24 cellular contexts compared by ENCODE assay signal in the genomic region with DNA sequence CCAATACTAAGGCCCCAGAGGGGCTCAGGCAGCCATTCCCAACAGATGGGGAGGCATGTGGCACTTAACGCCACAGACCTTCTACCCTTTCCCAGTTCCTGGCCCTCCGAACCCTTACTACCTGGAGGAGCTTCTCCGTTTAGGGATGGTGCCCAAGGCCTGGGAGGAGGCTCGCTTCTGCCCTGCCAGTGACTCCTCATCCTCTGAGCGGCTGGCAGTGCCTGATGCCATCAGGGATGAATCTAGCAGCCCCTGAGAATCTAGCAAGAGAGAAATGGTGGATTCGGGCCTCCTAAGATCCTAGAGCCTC. TPM values are rescaled to one million over a fixed set of nuclear protein-coding genes. Genes with fewer than 3 reads are reported as not detected.
DNase-seq lines count a peak whose midpoint lies in the region; ATAC-seq, FAIRE-seq and TF ChIP-seq lines count a peak whose summit lies in the region.
"Had no signal": no experiment of that assay in that cellular context is flagged by ENCODE, and none has a peak within 500 bp of the region (broad histone marks: within the 10 kb centered on the region; RNA-seq: fewer than 3 reads in every experiment).

No MANE protein-coding gene starts in this region.

- CTCF ChIA-PET in CD8-positive, alpha-beta T cell (lab: Charles Lee): interaction anchor here (1.5 to 6.3 kb wide), 2 partner anchors 12 to 15 kb away, joined by 7 to 41 read pairs; no protein-coding TSS in a partner anchor

- no peaks in the 10 kb centered on the region for H3K9me3 ChIP-seq in CD8-positive, alpha-beta T cell (ENCODE audit: low read length)
- H3K9me3 ChIP-seq in astrocyte (ENCODE audit: insufficient read depth, low read depth, low read length): no peaks in the 10 kb centered on the region
- H3K9me3 ChIP-seq: adrenal gland, esophagus squamous epithelium, SJSA1 had no signal

- intact Hi-C loops in CD8-positive, alpha-beta T cell (cut with DNase I, micrococcal nuclease): loop anchor here in 1 of 2 experiments (5.0 kb wide), 1 partner anchor 176 kb away; the partner anchor contains the start of gene TMBIM6
- intact Hi-C loops in natural killer cell (cut with micrococcal nuclease): no loop called here

- no peak overlapping the region for H2AFZ ChIP-seq in astrocyte (ENCODE audit: low read depth, low read length)

- peaks cover 54% of the 10 kb centered on the region for H3K4me1 Mint-ChIP-seq in activated T-cell treated with anti-CD3 and anti-CD28 coated beads, Interleukin-2, amount 50 U/mL, for 24 hours (ENCODE audit: low read depth)
- peaks cover 55% of the 10 kb centered on the region for H3K4me1 Mint-ChIP-seq in CD8-positive, alpha-beta T cell (ENCODE audit: low read depth)
- H3K4me1 Mint-ChIP-seq in astrocyte (ENCODE audit: low read depth, unreplicated experiment) (peaks cover 9% of the 10 kb centered on the region), natural killer cell (peaks cover 55 to 56% of the 10 kb centered on the region in 2 donors)

- peaks cover 54% of the 10 kb centered on the region for H3K4me1 ChIP-seq in CD8-positive, alpha-beta T cell (ENCODE audit: insufficient read depth, low read length)
- H3K4me1 ChIP-seq in astrocyte (ENCODE audit: insufficient read depth, low read length): peaks cover 7% of the 10 kb centered on the region

- ATAC-seq in CD8-positive, alpha-beta T cell: no peak
- ATAC-seq in natural killer cell: no peak
- no peak for ATAC-seq in HG02610 (IDR thresholded peaks at IDR 0.05; ENCODE audit: unreplicated experiment)
- ATAC-seq: stimulated activated naive B cell treated with anti-CD40 and anti-IgM and Interleukin-4, amounts not matched to agents 10 μg/mL and 1 μg/mL and 100 μg/mL, for 72 hours had no signal

- no peaks in the 10 kb centered on the region for H3K27me3 Mint-ChIP-seq in activated T-cell treated with anti-CD3 and anti-CD28 coated beads, Interleukin-2, amount 50 U/mL, for 24 hours
- H3K27me3 Mint-ChIP-seq in CD8-positive, alpha-beta T cell (ENCODE audit: low read depth): no peaks in the 10 kb centered on the region
- H3K27me3 Mint-ChIP-seq in astrocyte (ENCODE audit: low read depth, unreplicated experiment): no peaks in the 10 kb centered on the region
- no peaks in the 10 kb centered on the region for H3K27me3 Mint-ChIP-seq in natural killer cell (ENCODE audit: low read depth in 2 of 2)
- H3K27me3 Mint-ChIP-seq: stimulated activated naive B cell treated with anti-CD40 and anti-IgM and Interleukin-4, amounts not matched to agents 10 μg/mL and 1 μg/mL and 100 μg/mL, for 72 hours had no signal

- H4K20me1 ChIP-seq in astrocyte (ENCODE audit: insufficient read depth, low read length): peaks cover 4% of the 10 kb centered on the region

- no peaks in the 10 kb centered on the region for H3K27me3 ChIP-seq in CD8-positive, alpha-beta T cell (ENCODE audit: insufficient read depth, low read length)
- no peaks in the 10 kb centered on the region for H3K27me3 ChIP-seq in astrocyte (ENCODE audit: insufficient read depth, low read length)
- H3K27me3 ChIP-seq: adrenal gland, esophagus squamous epithelium, SJSA1 had no signal

- no peak overlapping the region for H3K4me2 ChIP-seq in astrocyte (ENCODE audit: low read length)

- H3K9me3 Mint-ChIP-seq in activated T-cell treated with anti-CD3 and anti-CD28 coated beads, Interleukin-2, amount 50 U/mL, for 24 hours: no peaks in the 10 kb centered on the region
- H3K9me3 Mint-ChIP-seq in CD8-positive, alpha-beta T cell: no peaks in the 10 kb centered on the region
- H3K9me3 Mint-ChIP-seq in astrocyte (ENCODE audit: unreplicated experiment): no peaks in the 10 kb centered on the region
- H3K9me3 Mint-ChIP-seq in natural killer cell: no peaks in the 10 kb centered on the region
- H3K9me3 Mint-ChIP-seq: nephron progenitor cell; stimulated activated naive B cell treated with anti-CD40 and anti-IgM and Interleukin-4, amounts not matched to agents 10 μg/mL and 1 μg/mL and 100 μg/mL, for 72 hours had no signal

- no peak for TF ChIP-seq CTCF in CD8-positive, alpha-beta T cell (IDR thresholded peaks at IDR 0.05)
- TF ChIP-seq CTCF in astrocyte (IDR thresholded peaks at IDR 0.05; ENCODE audit: insufficient read depth, low read depth, low read length) (no peak), natural killer cell (IDR thresholded peaks at IDR 0.05) (no peak)

- H3K36me3 ChIP-seq in CD8-positive, alpha-beta T cell (ENCODE audit: insufficient read depth, low read length): peaks cover 13% of the 10 kb centered on the region
- H3K36me3 ChIP-seq in astrocyte (ENCODE audit: insufficient read depth, low read length): peaks cover 13% of the 10 kb centered on the region

- peaks cover 48% of the 10 kb centered on the region for H3K79me2 ChIP-seq in astrocyte (ENCODE audit: insufficient read depth, low read length)

- H3K36me3 Mint-ChIP-seq in activated T-cell treated with anti-CD3 and anti-CD28 coated beads, Interleukin-2, amount 50 U/mL, for 24 hours (ENCODE audit: low read depth): peaks cover 72% of the 10 kb centered on the region
- peaks cover 62% of the 10 kb centered on the region for H3K36me3 Mint-ChIP-seq in CD8-positive, alpha-beta T cell
- H3K36me3 Mint-ChIP-seq in astrocyte (ENCODE audit: low read depth, unreplicated experiment) (peaks cover 11% of the 10 kb centered on the region), natural killer cell (peaks cover 11% of the 10 kb centered on the region)

- peak overlapping the region; percentile 63 for H3K27ac Mint-ChIP-seq in activated T-cell treated with anti-CD3 and anti-CD28 coated beads, Interleukin-2, amount 50 U/mL, for 24 hours
- H3K27ac Mint-ChIP-seq in CD8-positive, alpha-beta T cell: no peak overlapping the region
- peak overlapping the region; percentile 66 for H3K27ac Mint-ChIP-seq in astrocyte (ENCODE audit: unreplicated experiment)
- H3K27ac Mint-ChIP-seq in natural killer cell: peak overlapping the region; percentile 38 to 75
- H3K27ac Mint-ChIP-seq: nephron progenitor cell; stimulated activated naive B cell treated with anti-CD40 and anti-IgM and Interleukin-4, amounts not matched to agents 10 μg/mL and 1 μg/mL and 100 μg/mL, for 72 hours had no signal

- FAIRE-seq in astrocyte (lab: Jason Lieb, UNC): no peak

- no peak overlapping the region for H3K9ac ChIP-seq in astrocyte (ENCODE audit: low read length)

- no peak overlapping the region for H3K4me3 Mint-ChIP-seq in activated T-cell treated with anti-CD3 and anti-CD28 coated beads, Interleukin-2, amount 50 U/mL, for 24 hours
- peak overlapping the region; percentile 37 for H3K4me3 Mint-ChIP-seq in CD8-positive, alpha-beta T cell
- H3K4me3 Mint-ChIP-seq in astrocyte (ENCODE audit: unreplicated experiment) (no peak overlapping the region), natural killer cell (peak overlapping the region; percentile 64)
- H3K4me3 Mint-ChIP-seq: stimulated activated naive B cell treated with anti-CD40 and anti-IgM and Interleukin-4, amounts not matched to agents 10 μg/mL and 1 μg/mL and 100 μg/mL, for 72 hours had no signal

- H3K4me3 ChIP-seq in CD8-positive, alpha-beta T cell (ENCODE audit: low read depth, low read length): no peak overlapping the region
- H3K4me3 ChIP-seq in astrocyte (ENCODE audit: insufficient read depth, low read depth, low read length): no peak overlapping the region
- H3K4me3 ChIP-seq: adrenal gland, esophagus squamous epithelium, SJSA1 had no signal

- POLR2A ChIA-PET in CD8-positive, alpha-beta T cell (lab: Charles Lee): interaction anchor here (1.0 kb wide), 1 partner anchor 17 kb away, joined by 3 read pairs; no protein-coding TSS in a partner anchor

- no peak for DNase-seq in activated T-cell treated with anti-CD3 and anti-CD28 coated beads, Interleukin-2, amount 50 U/mL, for 24 hours
- DNase-seq in activated T-cell treated with anti-CD3 and anti-CD28 coated beads, Interleukin-2, amount 50 U/mL, for 48 hours: no peak
- no peak for DNase-seq in CD8-positive, alpha-beta T cell
- no peak for DNase-seq in astrocyte (ENCODE audit: low read depth)
- DNase-seq in natural killer cell: no peak
- no peak for DNase-seq in T-helper 1 cell
- DNase-seq in NCI-H1694 (lab: John Stamatoyannopoulos, UW): no peak
- DNase-seq: ACHN; activated CD4-positive, alpha-beta T cell treated with anti-CD3 and anti-CD28 coated beads for 1 hour; activated T-cell treated with anti-CD3 and anti-CD28 coated beads for 4 hours; adrenal gland; DMS79 treated with DMSO at 0.1 percent for 48 hours; effector CD4-positive, alpha-beta T cell; esophagus squamous epithelium; Kasumi-1; mammary epithelial cell; NCI-H1105; NCI-H526 treated with DMSO at 0.1 percent for 48 hours; nephron progenitor cell; OCI-M1; stimulated activated naive B cell treated with anti-CD40 and anti-IgM and Interleukin-4, amounts not matched to agents 10 μg/mL and 1 μg/mL and 100 μg/mL, for 72 hours; T1000 had no signal

- no peak overlapping the region for H3K27ac ChIP-seq in CD8-positive, alpha-beta T cell (ENCODE audit: low read depth, low read length)
- H3K27ac ChIP-seq in astrocyte (ENCODE audit: low read depth, low read length): no peak overlapping the region
- H3K27ac ChIP-seq: adrenal gland, esophagus squamous epithelium, SJSA1 had no signal

RNA-seq across cellular contexts. Expression of gene MCRS1, which starts 2.0 kb away (rescaled TPM):
- 10 to 100 TPM; 63.7 to 70.9 TPM for total RNA-seq in CD8-positive, alpha-beta T cell
- total RNA-seq in astrocyte: 41.3 and 45.2 TPM in 2 replicates
- total RNA-seq in natural killer cell: 10 to 100 TPM; 78.4 to 96.5 (median 83.9) TPM

RNA-seq across cellular contexts. Expression of gene KCNH3, which starts 27.1 kb away (rescaled TPM):
- 1 to 10 TPM; 3.1 to 3.5 TPM for total RNA-seq in CD8-positive, alpha-beta T cell
- total RNA-seq in astrocyte: 0.14 TPM in 1 of 2 replicates, not detected in the other
- total RNA-seq in natural killer cell: 1 to 10 TPM; 1.2 to 1.7 (median 1.6) TPM

RNA-seq across cellular contexts. Expression of gene FAM186B, which starts 39.5 kb away (rescaled TPM):
- 1 to 10 TPM in 1 of 2 experiments, under 1 TPM in 1; 0.50 to 1.0 TPM for total RNA-seq in CD8-positive, alpha-beta T cell
- 0.57 and 0.60 TPM in 2 replicates for total RNA-seq in astrocyte
- total RNA-seq in natural killer cell: under 1 TPM; 0.56 to 0.85 (median 0.77) TPM

RNA-seq across cellular contexts. Expression of gene PRPF40B, which starts 57.5 kb away (rescaled TPM):
- total RNA-seq in CD8-positive, alpha-beta T cell: 1 to 10 TPM; 3.4 to 4.2 TPM
- total RNA-seq in astrocyte: 8.9 and 10.1 TPM in 2 replicates
- total RNA-seq in natural killer cell: 1 to 10 TPM; 5.6 to 6.8 (median 5.9) TPM

Comparison
In these comparisons a context has a peak if more than half of its experiments do, and no peak if none do; other contexts are left out.
1. H3K4me3 Mint-ChIP-seq: peak in CD8-positive, alpha-beta T cell (single experiment) and natural killer cell (single experiment); none in activated T-cell treated with anti-CD3 and anti-CD28 coated beads, Interleukin-2, amount 50 U/mL, for 24 hours (single experiment) and astrocyte (single experiment).